ENCODE assay signal across 1 cellular context in the genomic region with DNA sequence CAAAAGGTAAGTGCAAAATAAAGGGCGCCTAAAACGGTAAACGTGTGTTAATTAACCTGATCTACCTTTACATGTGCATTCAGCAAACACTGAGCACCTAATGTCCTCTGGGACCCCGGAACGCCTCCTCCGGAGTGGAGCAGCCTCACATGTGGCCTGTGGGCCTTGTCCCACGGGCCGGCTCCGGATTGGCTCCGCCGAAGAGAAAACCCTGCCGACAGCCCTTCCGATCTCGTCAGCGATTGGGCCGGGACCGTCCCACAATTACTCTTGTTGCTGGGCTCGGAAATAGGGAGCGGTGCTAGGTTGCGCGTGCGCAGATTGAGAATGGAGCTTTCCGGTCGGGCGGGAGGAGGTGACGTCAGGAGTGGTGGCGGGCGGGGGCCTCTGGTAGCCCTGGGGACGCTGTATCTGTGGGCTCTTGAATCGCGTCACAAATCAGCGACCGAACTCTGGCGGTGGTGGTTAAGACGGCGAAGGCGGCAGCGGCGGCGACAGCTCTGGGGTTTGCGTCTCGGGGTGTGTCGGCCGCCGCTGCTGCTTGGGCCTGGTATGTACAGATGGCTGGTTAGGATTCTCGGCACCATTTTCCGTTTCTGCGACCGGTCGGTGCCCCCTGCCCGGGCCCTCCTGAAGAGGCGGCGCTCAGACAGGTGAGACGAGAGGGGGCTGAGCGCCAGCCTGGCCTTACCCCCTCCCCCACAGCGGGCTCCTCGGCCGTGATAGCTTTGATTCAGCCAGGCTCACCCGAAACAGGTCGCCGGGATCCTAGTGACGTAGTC.
TF ChIP-seq lines count a peak whose summit lies in the region.

SENP2 (plus strand) TSS at position 434 of the 782 bp plus-strand sequence; CDS start at position 553, 119 bp downstream.

TF ChIP-seq in K562, 482 proteins besides CTCF, POLR2A, EP300 and RAD21 (continued from another document and continues in another):
- TF ChIP-seq ZHX1 (conservative IDR thresholded peaks at IDR 0.05; ENCODE audit: low read length) (no peak), NCOA4 (IDR thresholded peaks at IDR 0.05; ENCODE audit: partially characterized antibody) (no peak), ZNF518B (CRISPR knock-in tag; IDR thresholded peaks at IDR 0.05) (no peak), ZNF395 (CRISPR knock-in tag; IDR thresholded peaks at IDR 0.05) (no peak), FOXJ2 (tag; IDR thresholded peaks at IDR 0.05) (no peak), ZNF830 (CRISPR knock-in tag; IDR thresholded peaks at IDR 0.05) (no peak), SMAD3 (CRISPR knock-in tag; conservative IDR thresholded peaks at IDR 0.05) (no peak), SAFB2 (IDR thresholded peaks at IDR 0.05; ENCODE audit: borderline replicate concordance, low read depth, low read length, severe bottlenecking) (no peak), EGR1 (conservative IDR thresholded peaks at IDR 0.05) (peak; percentile 45), MAFG (tag; conservative IDR thresholded peaks at IDR 0.05) (no peak), PURB (CRISPR knock-in tag; IDR thresholded peaks at IDR 0.05; ENCODE audit: low read depth) (no peak), TAF1 (IDR thresholded peaks at IDR 0.05; ENCODE audit: control insufficient read depth, extremely low read depth, insufficient read depth, low read length, severe bottlenecking) (no peak), RHOXF2B (CRISPR knock-in tag; conservative IDR thresholded peaks at IDR 0.05) (no peak), TGIF2 (CRISPR knock-in tag; IDR thresholded peaks at IDR 0.05) (no peak), GATA2 (CRISPR knock-in tag; IDR thresholded peaks at IDR 0.05) (peak; percentile 31; the same call in 1 of the 2 replicates), NR1H2 (CRISPR knock-in tag; IDR thresholded peaks at IDR 0.05) (no peak), ZNF668 (CRISPR knock-in tag; IDR thresholded peaks at IDR 0.05) (no peak), RB1 (IDR thresholded peaks at IDR 0.05; ENCODE audit: low read depth) (peak; percentile 34; the same call in 1 of the 2 replicates), DMBX1 (CRISPR knock-in tag; IDR thresholded peaks at IDR 0.05; ENCODE audit: borderline replicate concordance) (no peak), GABPA (tag; conservative IDR thresholded peaks at IDR 0.05; ENCODE audit: low read depth) (peak; percentile 85), ZNF174 (CRISPR knock-in tag; IDR thresholded peaks at IDR 0.05) (no peak), SAP30 (IDR thresholded peaks at IDR 0.05; ENCODE audit: borderline replicate concordance, insufficient read depth, low read depth, low read length, poor library complexity, severe bottlenecking) (peak; percentile 89), VEZF1 (CRISPR knock-in tag; IDR thresholded peaks at IDR 0.05) (peak; percentile 96), RBFOX2 (IDR thresholded peaks at IDR 0.05; ENCODE audit: low read depth, low read length) (peak; percentile 96), ZNF76 (CRISPR knock-in tag; IDR thresholded peaks at IDR 0.05; ENCODE audit: borderline replicate concordance) (no peak), SETDB1 (IDR thresholded peaks at IDR 0.05; ENCODE audit: low read length) (no peak), FIP1L1 (IDR thresholded peaks at IDR 0.05; ENCODE audit: low read depth, low read length, poor library complexity, severe bottlenecking) (no peak), RFX1 (IDR thresholded peaks at IDR 0.05) (peak; percentile 90), AFF4 (CRISPR knock-in tag; IDR thresholded peaks at IDR 0.05) (peak; percentile 88), CHD4 (IDR thresholded peaks at IDR 0.05; ENCODE audit: insufficient read depth, insufficient replicate concordance, low read depth, low read length, poor library complexity, severe bottlenecking) (no peak), LARP7 (IDR thresholded peaks at IDR 0.05) (no peak), ZNF121 (CRISPR knock-in tag; conservative IDR thresholded peaks at IDR 0.05) (no peak)
- TF ChIP-seq, protein P1, sequence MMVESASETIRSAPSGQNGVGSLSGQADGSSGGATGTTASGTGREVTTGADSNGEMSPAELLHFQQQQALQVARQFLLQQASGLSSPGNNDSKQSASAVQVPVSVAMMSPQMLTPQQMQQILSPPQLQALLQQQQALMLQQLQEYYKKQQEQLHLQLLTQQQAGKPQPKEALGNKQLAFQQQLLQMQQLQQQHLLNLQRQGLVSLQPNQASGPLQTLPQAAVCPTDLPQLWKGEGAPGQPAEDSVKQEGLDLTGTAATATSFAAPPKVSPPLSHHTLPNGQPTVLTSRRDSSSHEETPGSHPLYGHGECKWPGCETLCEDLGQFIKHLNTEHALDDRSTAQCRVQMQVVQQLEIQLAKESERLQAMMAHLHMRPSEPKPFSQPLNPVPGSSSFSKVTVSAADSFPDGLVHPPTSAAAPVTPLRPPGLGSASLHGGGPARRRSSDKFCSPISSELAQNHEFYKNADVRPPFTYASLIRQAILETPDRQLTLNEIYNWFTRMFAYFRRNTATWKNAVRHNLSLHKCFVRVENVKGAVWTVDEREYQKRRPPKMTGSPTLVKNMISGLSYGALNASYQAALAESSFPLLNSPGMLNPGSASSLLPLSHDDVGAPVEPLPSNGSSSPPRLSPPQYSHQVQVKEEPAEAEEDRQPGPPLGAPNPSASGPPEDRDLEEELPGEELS (CRISPR knock-in tag; IDR thresholded peaks at IDR 0.05; ENCODE audit: borderline replicate concordance): no peak
- TF ChIP-seq, protein P2, sequence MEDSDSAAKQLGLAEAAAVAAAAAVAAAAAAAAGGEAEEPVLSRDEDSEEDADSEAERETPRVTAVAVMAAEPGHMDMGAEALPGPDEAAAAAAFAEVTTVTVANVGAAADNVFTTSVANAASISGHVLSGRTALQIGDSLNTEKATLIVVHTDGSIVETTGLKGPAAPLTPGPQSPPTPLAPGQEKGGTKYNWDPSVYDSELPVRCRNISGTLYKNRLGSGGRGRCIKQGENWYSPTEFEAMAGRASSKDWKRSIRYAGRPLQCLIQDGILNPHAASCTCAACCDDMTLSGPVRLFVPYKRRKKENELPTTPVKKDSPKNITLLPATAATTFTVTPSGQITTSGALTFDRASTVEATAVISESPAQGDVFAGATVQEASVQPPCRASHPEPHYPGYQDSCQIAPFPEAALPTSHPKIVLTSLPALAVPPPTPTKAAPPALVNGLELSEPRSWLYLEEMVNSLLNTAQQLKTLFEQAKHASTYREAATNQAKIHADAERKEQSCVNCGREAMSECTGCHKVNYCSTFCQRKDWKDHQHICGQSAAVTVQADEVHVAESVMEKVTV (CRISPR knock-in tag; IDR thresholded peaks at IDR 0.05): no peak
